ENCODE assay signal across 14 cellular contexts in genomic region chr1:101242331-101243050, GRCh38. TPM values are rescaled to one million over a fixed set of nuclear protein-coding genes. Genes with fewer than 3 reads are reported as not detected.
DNase-seq lines count a peak whose midpoint lies in the region; ATAC-seq and TF ChIP-seq lines count a peak whose summit lies in the region.
"Had no signal": no experiment of that assay in that cellular context is flagged by ENCODE, and none has a peak within 500 bp of the region (broad histone marks: within the 10 kb centered on the region; RNA-seq: fewer than 3 reads in every experiment).

No MANE protein-coding gene starts in this region.

- 51% methylated on average over 2 of the region's 2 CpGs for WGBS in right cardiac atrium
- WGBS in right lobe of liver (ENCODE audit: insufficient coverage, low coverage, low lambda C conversion rate, missing lambda C conversion rate) = 89% methylated on average over 2 of the region's 2 CpGs

- peaks cover 7% of the 10 kb centered on the region for H3K4me1 ChIP-seq in right cardiac atrium (ENCODE audit: control insufficient read depth, insufficient read depth, low read length)
- no peaks in the 10 kb centered on the region for H3K4me1 ChIP-seq in right lobe of liver
- H3K4me1 ChIP-seq: BE2C had no signal

- no peaks in the 10 kb centered on the region for H3K27me3 Mint-ChIP-seq in activated naive CD8-positive, alpha-beta T cell treated with anti-CD3 and anti-CD28 coated beads, Interleukin-2, amount 50 U/mL, for 24 hours

- H3K9me3 Mint-ChIP-seq in activated naive CD8-positive, alpha-beta T cell treated with anti-CD3 and anti-CD28 coated beads, Interleukin-2, amount 50 U/mL, for 24 hours = no peaks in the 10 kb centered on the region

- TF ChIP-seq CTCF in right lobe of liver (IDR thresholded peaks at IDR 0.05) = no peak

- H3K27me3 ChIP-seq in right cardiac atrium (ENCODE audit: control insufficient read depth, insufficient read depth) = no peaks in the 10 kb centered on the region
- no peaks in the 10 kb centered on the region for H3K27me3 ChIP-seq in right lobe of liver
- H3K27me3 ChIP-seq: BE2C had no signal

- H3K27ac ChIP-seq in right cardiac atrium (ENCODE audit: low read length) = peak overlapping the region; percentile 75
- peak overlapping the region in 2 of 3 donors; percentile 16 to 21 for H3K27ac ChIP-seq in right lobe of liver

- DNase-seq in right cardiac atrium = no peak
- no peak for DNase-seq in Right ventricle myocardium inferior (ENCODE audit: missing footprints)
- no peak for DNase-seq in activated naive CD8-positive, alpha-beta T cell treated with anti-CD3 and anti-CD28 coated beads, Interleukin-2, amount 50 U/mL, for 24 hours
- no peak for DNase-seq in right lobe of liver
- no peak for DNase-seq in stimulated activated CD4-positive, alpha-beta T cell treated with anti-CD3 and anti-CD28 coated beads, Interleukin-4, amount 100 ng/mL, for 1 hour
- no peak for DNase-seq in OCI-M1 (lab: John Stamatoyannopoulos, UW)
- no peak for DNase-seq in effector CD8-positive, alpha-beta T cell (lab: John Stamatoyannopoulos, UW)
- DNase-seq: activated effector memory CD4-positive, alpha-beta T cell treated with Interleukin-2 at 50 U/mL for 16 hours; BE2C; kidney glomerular epithelial cell; NCI-H524; stimulated activated CD4-positive, alpha-beta T cell treated with anti-CD3 and anti-CD28 coated beads, Interleukin-15, amount 100 ng/mL, for 24 hours had no signal

- peaks cover 59% of the 10 kb centered on the region for H3K36me3 Mint-ChIP-seq in activated naive CD8-positive, alpha-beta T cell treated with anti-CD3 and anti-CD28 coated beads, Interleukin-2, amount 50 U/mL, for 24 hours (ENCODE audit: low read depth)

- H3K27ac Mint-ChIP-seq in activated naive CD8-positive, alpha-beta T cell treated with anti-CD3 and anti-CD28 coated beads, Interleukin-2, amount 50 U/mL, for 24 hours = peak overlapping the region; percentile 74

- peak overlapping the region; percentile 96 for H3K4me3 Mint-ChIP-seq in activated naive CD8-positive, alpha-beta T cell treated with anti-CD3 and anti-CD28 coated beads, Interleukin-2, amount 50 U/mL, for 24 hours

- no peak for TF ChIP-seq POLR2A in right lobe of liver (IDR thresholded peaks at IDR 0.05)

- H3K9me3 ChIP-seq in right cardiac atrium (ENCODE audit: control insufficient read depth, low read length) = no peaks in the 10 kb centered on the region
- H3K9me3 ChIP-seq in right lobe of liver = no peaks in the 10 kb centered on the region
- H3K9me3 ChIP-seq: BE2C had no signal

- ATAC-seq in right cardiac atrium (peak; percentile 29 to 49), Right ventricle myocardium inferior (no peak), right lobe of liver (peak; percentile 2 to 59 (median 8)), HG03159 (IDR thresholded peaks at IDR 0.05; ENCODE audit: unreplicated experiment) (no peak)
- ATAC-seq in activated naive CD8-positive, alpha-beta T cell treated with anti-CD3 and anti-CD28 coated beads, Interleukin-2, amount 50 U/mL, for 24 hours = no peak

- H3K4me3 ChIP-seq in right cardiac atrium (ENCODE audit: low read length) (no peak overlapping the region), right lobe of liver (no peak overlapping the region)

- intact Hi-C loops in right cardiac atrium (cut with DNase I) (loop anchor here in 1 of 4 donors (5.0 kb wide), 1 partner anchor 45 kb away; no protein-coding TSS in a partner anchor), Right ventricle myocardium inferior (cut with DNase I) (no loop called here), right lobe of liver (cut with DNase I) (no loop called here)

- peaks cover 0 to 19% (median 0%) of the 10 kb centered on the region in 4 donors for H3K36me3 ChIP-seq in right lobe of liver
- H3K36me3 ChIP-seq: BE2C had no signal

- peaks cover 80% of the 10 kb centered on the region for H3K4me1 Mint-ChIP-seq in activated naive CD8-positive, alpha-beta T cell treated with anti-CD3 and anti-CD28 coated beads, Interleukin-2, amount 50 U/mL, for 24 hours

RNA-seq across cellular contexts. Expression of gene S1PR1, which starts 5.7 kb away (rescaled TPM):
- total RNA-seq in right cardiac atrium (10 to 100 TPM; 54.2 to 62.4 (median 59.8) TPM), Right ventricle myocardium inferior (58.5 TPM), right lobe of liver (10 to 100 TPM in 2 of 6 experiments, 1 to 10 TPM in 4; 9.0 to 14.8 (median 9.3) TPM)
- 58.0 TPM for polyA plus RNA-seq in right cardiac atrium
- total RNA-seq: G401 had no signal

Comparison
In these comparisons a context has a peak if more than half of its experiments do, and no peak if none do; other contexts are left out.
1. ATAC-seq: peak in right cardiac atrium (2 of 2) and right lobe of liver (4 of 4); none in Right ventricle myocardium inferior (single experiment), activated naive CD8-positive, alpha-beta T cell treated with anti-CD3 and anti-CD28 coated beads, Interleukin-2, amount 50 U/mL, for 24 hours (single experiment) and HG03159 (single experiment).